Comparison of ENCODE assay signal across 1 cellular context in the genomic region with DNA sequence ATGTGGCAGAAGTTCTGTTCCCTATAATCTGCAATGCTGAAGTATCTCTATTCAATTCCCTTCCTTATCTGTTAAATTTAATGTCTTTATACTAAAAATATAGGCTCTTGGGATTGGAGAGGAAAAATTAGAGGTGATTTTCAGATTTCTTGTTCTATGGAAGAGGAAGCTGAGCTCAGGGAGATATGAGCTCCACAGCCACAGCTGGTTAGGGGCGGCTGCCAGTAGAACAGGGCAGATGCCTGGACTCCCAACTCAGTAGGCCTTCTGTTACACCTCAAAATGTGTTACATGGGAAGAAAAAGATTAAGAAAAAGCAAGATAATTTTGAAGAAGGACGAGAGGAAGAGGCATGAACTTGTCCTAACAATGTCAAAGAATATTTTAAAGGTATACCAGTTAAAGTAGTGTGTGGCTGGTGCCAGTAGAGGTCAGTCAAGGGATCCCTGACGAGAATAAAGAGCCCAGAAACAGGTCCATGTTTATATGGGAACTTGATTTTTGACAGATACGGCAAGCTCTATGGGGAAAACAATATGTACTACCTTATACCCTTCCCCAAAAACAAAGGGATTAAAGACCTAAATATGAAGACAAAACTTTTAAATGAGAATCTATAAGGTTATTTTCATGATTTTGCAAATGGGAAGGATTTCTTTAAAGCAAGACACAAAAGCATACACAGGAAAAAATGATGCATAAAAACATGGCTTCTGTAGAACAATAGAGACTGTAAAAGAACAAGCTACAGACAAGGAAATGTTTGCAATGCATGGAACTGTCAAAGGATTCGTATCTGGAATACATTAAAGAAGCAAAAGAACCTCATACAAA.
TF ChIP-seq lines count a peak whose summit lies in the region.

No MANE protein-coding gene starts in this region.

TF ChIP-seq in GM23338, 12 proteins besides CTCF, POLR2A, EP300 and RAD21 (continued from another document):
- TF ChIP-seq ZNF462 (CRISPR knock-in tag; IDR thresholded peaks at IDR 0.05) (no peak), STAT1 (IDR thresholded peaks at IDR 0.05; ENCODE audit: unreplicated experiment) (no peak), EZH2phosphoT487 (IDR thresholded peaks at IDR 0.05; ENCODE audit: unreplicated experiment) (no peak), POLR2AphosphoS5 (IDR thresholded peaks at IDR 0.05; ENCODE audit: low read depth) (no peak), ZNF114 (CRISPR knock-in tag; IDR thresholded peaks at IDR 0.05) (no peak), ZNF331 (CRISPR knock-in tag; IDR thresholded peaks at IDR 0.05; ENCODE audit: low read depth) (no peak)
- TF ChIP-seq, protein P1, sequence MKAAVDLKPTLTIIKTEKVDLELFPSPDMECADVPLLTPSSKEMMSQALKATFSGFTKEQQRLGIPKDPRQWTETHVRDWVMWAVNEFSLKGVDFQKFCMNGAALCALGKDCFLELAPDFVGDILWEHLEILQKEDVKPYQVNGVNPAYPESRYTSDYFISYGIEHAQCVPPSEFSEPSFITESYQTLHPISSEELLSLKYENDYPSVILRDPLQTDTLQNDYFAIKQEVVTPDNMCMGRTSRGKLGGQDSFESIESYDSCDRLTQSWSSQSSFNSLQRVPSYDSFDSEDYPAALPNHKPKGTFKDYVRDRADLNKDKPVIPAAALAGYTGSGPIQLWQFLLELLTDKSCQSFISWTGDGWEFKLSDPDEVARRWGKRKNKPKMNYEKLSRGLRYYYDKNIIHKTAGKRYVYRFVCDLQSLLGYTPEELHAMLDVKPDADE (IDR thresholded peaks at IDR 0.05), result no peak
TF ChIP-seq in GM23338: peak in this region for 0.
